In genomic region chr10:73906524-73907447, GRCh38 we compare ENCODE assay signal across 8 cellular contexts. TPM values are rescaled to one million over a fixed set of nuclear protein-coding genes. Genes with fewer than 3 reads are reported as not detected.
DNase-seq lines count a peak whose midpoint lies in the region; ATAC-seq and TF ChIP-seq lines count a peak whose summit lies in the region.

No MANE protein-coding gene starts in this region.

- H3K4me1 ChIP-seq in ascending aorta (peaks cover 0 to 32% of the 10 kb centered on the region in 2 donors), subcutaneous abdominal adipose tissue (ENCODE audit: control insufficient read depth in 5 of 5, insufficient read depth in 5 of 5, low read length in 5 of 5) (peaks cover 22 to 70% (median 47%) of the 10 kb centered on the region in 5 donors)

- intact Hi-C loops in ascending aorta (cut with DNase I), result loop anchor here (1.0 to 5.0 kb wide), 2 partner anchors 16 to 91 kb away; partner anchors contain the start of gene VCL

- H3K4me3 ChIP-seq in AG09309 (ENCODE audit: control insufficient read depth, low read depth, low read length) (no peak overlapping the region), ascending aorta (no peak overlapping the region), subcutaneous abdominal adipose tissue (ENCODE audit: low read depth in 1 of 5, low read length in 5 of 5) (peak overlapping the region in 1 of 5 donors; percentile 13)

- H3K27ac ChIP-seq in ascending aorta, result peak overlapping the region; percentile 81 to 85
- H3K27ac ChIP-seq in subcutaneous abdominal adipose tissue (ENCODE audit: low read depth, low read length), result peak overlapping the region; percentile 74

- DNase-seq in AG09309 (ENCODE audit: low read depth) (peak; percentile 95), M059J (ENCODE audit: low read depth) (peak; percentile 99), ascending aorta (ENCODE audit: low spot score in 2 of 2) (peak in 1 of 2 donors; percentile 92), iris pigment epithelial cell (ENCODE audit: low read depth) (peak; percentile 98), NCI-H1048 (lab: John Stamatoyannopoulos, UW) (no peak)

- H3K36me3 ChIP-seq in ascending aorta, result no peaks in the 10 kb centered on the region
- H3K36me3 ChIP-seq in subcutaneous abdominal adipose tissue (ENCODE audit: control insufficient read depth in 5 of 5, insufficient read depth in 5 of 5, low read length in 5 of 5), result no peaks in the 10 kb centered on the region

- H3K9me3 ChIP-seq in ascending aorta (no peaks in the 10 kb centered on the region), subcutaneous abdominal adipose tissue (ENCODE audit: control insufficient read depth in 5 of 5, low read length in 5 of 5) (no peaks in the 10 kb centered on the region)

- ATAC-seq in HG02798 (IDR thresholded peaks at IDR 0.05; ENCODE audit: poor library complexity, unreplicated experiment) (no peak), GM21360 (IDR thresholded peaks at IDR 0.05; ENCODE audit: unreplicated experiment) (no peak)

- peak overlapping the region in 2 of 5 donors; percentile 54 to 56 for H3K9ac ChIP-seq in subcutaneous abdominal adipose tissue (ENCODE audit: low read length in 5 of 5)

- no peak for TF ChIP-seq CTCF in AG09309 (IDR thresholded peaks at IDR 0.05; ENCODE audit: control insufficient read depth, insufficient read depth, low read depth, low read length, missing control alignments)
- TF ChIP-seq CTCF in ascending aorta (IDR thresholded peaks at IDR 0.05), result no peak

- H3K27me3 ChIP-seq in ascending aorta (no peaks in the 10 kb centered on the region), subcutaneous abdominal adipose tissue (ENCODE audit: control insufficient read depth in 5 of 5, insufficient read depth in 4 of 5, low read length in 5 of 5) (peaks cover 0 to 13% (median 1%) of the 10 kb centered on the region in 5 donors)

RNA-seq across cellular contexts. Expression of gene PLAU, which starts 4.1 kb away (rescaled TPM):
- total RNA-seq in M059J (2014; rRNA removed; shearing (Covaris generic)), result 264 and 272 TPM in 2 replicates
- 1.5 TPM for total RNA-seq in ascending aorta

RNA-seq across cellular contexts. Expression of gene CAMK2G, which starts 32.4 kb away (rescaled TPM):
- total RNA-seq in M059J (2014; rRNA removed; shearing (Covaris generic)), result 29.3 and 42.2 TPM in 2 replicates
- total RNA-seq in ascending aorta, result 60.3 TPM

Comparison
In these comparisons a context has a peak if more than half of its experiments do, and no peak if none do; other contexts are left out.
1. RNA of gene PLAU, which starts 4.1 kb away (total RNA-seq): 264 to 272 TPM in M059J; 1.5 TPM in ascending aorta (single experiment); every median in the first group is over 100 times any median in the second.